In genomic region chr5:181181650-181182565, GRCh38 we compare ENCODE assay signal across 8 cellular contexts. TPM values are rescaled to one million over a fixed set of nuclear protein-coding genes. Genes with fewer than 3 reads are reported as not detected.
DNase-seq lines count a peak whose midpoint lies in the region; ATAC-seq and TF ChIP-seq lines count a peak whose summit lies in the region.

No MANE protein-coding gene starts in this region.

- TF ChIP-seq CTCF in C4-2B (conservative IDR thresholded peaks at IDR 0.05) (peak; percentile 81), GM20000 (IDR thresholded peaks at IDR 0.05; ENCODE audit: extremely low read depth, missing control alignments) (peak; percentile 80), foreskin fibroblast (IDR thresholded peaks at IDR 0.05; ENCODE audit: low read depth, low read length) (peak; percentile 79)

- no peaks in the 10 kb centered on the region for H3K27me3 Mint-ChIP-seq in activated CD8-positive, alpha-beta T cell treated with anti-CD3 and anti-CD28 coated beads, Interleukin-2, amount 10 ng/mL, durations not matched to agents 7 days and 5 days (ENCODE audit: low read depth)

- DNase-seq in GM20000 (ENCODE audit: low spot score), result peak; percentile 73
- DNase-seq in HT-29 (ENCODE audit: low spot score), result peak; percentile 83
- peak; percentile 77 for DNase-seq in activated CD8-positive, alpha-beta T cell treated with anti-CD3 and anti-CD28 coated beads, Interleukin-2, amount 10 ng/mL, durations not matched to agents 7 days and 5 days
- peak; percentile 69 to 87 for DNase-seq in foreskin fibroblast
- DNase-seq in renal cortical epithelial cell (ENCODE audit: low read depth), result peak; percentile 66
- no peak for DNase-seq in occipital lobe (lab: John Stamatoyannopoulos, UW)
- DNase-seq in NOMO-1 treated with dmso at 0.1 percent for 144 hours (lab: John Stamatoyannopoulos, UW; ENCODE audit: unreplicated experiment), result no peak

- CTCF ChIA-PET in activated CD8-positive, alpha-beta T cell treated with anti-CD3 and anti-CD28 coated beads, Interleukin-2, amount 10 ng/mL, durations not matched to agents 7 days and 5 days (lab: Charles Lee), result interaction anchor here (1.0 kb wide), 1 partner anchor 26 kb away, joined by 4 read pairs; no protein-coding TSS in a partner anchor

- H3K27ac ChIP-seq in C4-2B, result no peak overlapping the region

- peak overlapping the region; percentile 15 for H3K27ac Mint-ChIP-seq in activated CD8-positive, alpha-beta T cell treated with anti-CD3 and anti-CD28 coated beads, Interleukin-2, amount 10 ng/mL, durations not matched to agents 7 days and 5 days

- peaks cover 34% of the 10 kb centered on the region for H3K4me1 Mint-ChIP-seq in activated CD8-positive, alpha-beta T cell treated with anti-CD3 and anti-CD28 coated beads, Interleukin-2, amount 10 ng/mL, durations not matched to agents 7 days and 5 days (ENCODE audit: low read depth)

- H3K4me3 ChIP-seq in foreskin fibroblast (ENCODE audit: low read depth in 1 of 2, low read length in 2 of 2), result no peak overlapping the region

- peak; percentile 69 for ATAC-seq in activated CD8-positive, alpha-beta T cell treated with anti-CD3 and anti-CD28 coated beads, Interleukin-2, amount 10 ng/mL, durations not matched to agents 7 days and 5 days

- no peaks in the 10 kb centered on the region for H3K9me3 Mint-ChIP-seq in activated CD8-positive, alpha-beta T cell treated with anti-CD3 and anti-CD28 coated beads, Interleukin-2, amount 10 ng/mL, durations not matched to agents 7 days and 5 days (ENCODE audit: insufficient read depth)

- no peak overlapping the region for H3K4me3 Mint-ChIP-seq in activated CD8-positive, alpha-beta T cell treated with anti-CD3 and anti-CD28 coated beads, Interleukin-2, amount 10 ng/mL, durations not matched to agents 7 days and 5 days

- POLR2A ChIA-PET in activated CD8-positive, alpha-beta T cell treated with anti-CD3 and anti-CD28 coated beads, Interleukin-2, amount 10 ng/mL, durations not matched to agents 7 days and 5 days (lab: Charles Lee), result no interaction called here

- no peaks in the 10 kb centered on the region for H3K36me3 Mint-ChIP-seq in activated CD8-positive, alpha-beta T cell treated with anti-CD3 and anti-CD28 coated beads, Interleukin-2, amount 10 ng/mL, durations not matched to agents 7 days and 5 days (ENCODE audit: low read depth)

RNA-seq across cellular contexts. Expression of gene TRIM7, which starts 23.1 kb away (rescaled TPM):
- total RNA-seq in HT-29 (2014; rRNA removed; shearing (Covaris generic)), result 2.9 and 5.5 TPM in 2 replicates
- total RNA-seq in activated CD8-positive, alpha-beta T cell treated with anti-CD3 and anti-CD28 coated beads, Interleukin-2, amount 10 ng/mL, durations not matched to agents 7 days and 5 days, result 1 to 10 TPM; 1.1 to 1.5 TPM
- 2.8 and 12.7 TPM in 2 replicates for total RNA-seq in renal cortical epithelial cell
- total RNA-seq in occipital lobe, result 0.78 TPM

RNA-seq across cellular contexts. Expression of gene OR2V2, which starts 34.5 kb away (rescaled TPM):
- not detected in 2 replicates for total RNA-seq in HT-29 (2014; rRNA removed; shearing (Covaris generic))
- total RNA-seq in activated CD8-positive, alpha-beta T cell treated with anti-CD3 and anti-CD28 coated beads, Interleukin-2, amount 10 ng/mL, durations not matched to agents 7 days and 5 days, result not detected
- total RNA-seq in renal cortical epithelial cell (not detected in 2 replicates), occipital lobe (not detected)

RNA-seq across cellular contexts. Expression of gene TRIM41, which starts 41.2 kb away (rescaled TPM):
- total RNA-seq in HT-29 (2014; rRNA removed; shearing (Covaris generic)), result 29.9 and 37.9 TPM in 2 replicates
- total RNA-seq in activated CD8-positive, alpha-beta T cell treated with anti-CD3 and anti-CD28 coated beads, Interleukin-2, amount 10 ng/mL, durations not matched to agents 7 days and 5 days, result 10 to 100 TPM; 40.0 to 44.7 TPM
- total RNA-seq in renal cortical epithelial cell (12.8 and 13.7 TPM in 2 replicates), occipital lobe (11.9 TPM)

RNA-seq across cellular contexts. Expression of gene OR2V1, which starts 50.9 kb away (rescaled TPM):
- total RNA-seq in HT-29 (2014; rRNA removed; shearing (Covaris generic)), result not detected in 2 replicates
- total RNA-seq in activated CD8-positive, alpha-beta T cell treated with anti-CD3 and anti-CD28 coated beads, Interleukin-2, amount 10 ng/mL, durations not matched to agents 7 days and 5 days, result not detected
- not detected in 2 replicates for total RNA-seq in renal cortical epithelial cell
- not detected for total RNA-seq in occipital lobe

Comparison
In these comparisons a context has a peak if more than half of its experiments do, and no peak if none do; other contexts are left out.
1. DNase-seq: peak in GM20000 (single experiment), HT-29 (single experiment), activated CD8-positive, alpha-beta T cell treated with anti-CD3 and anti-CD28 coated beads, Interleukin-2, amount 10 ng/mL, durations not matched to agents 7 days and 5 days (single experiment), foreskin fibroblast (2 of 2) and renal cortical epithelial cell (single experiment); none in occipital lobe (single experiment) and NOMO-1 treated with dmso at 0.1 percent for 144 hours (single experiment).
2. Peak in every context shown above with its lines, with median percentiles within 50 percentile points of each other: CTCF ChIP-seq.